25 cellular contexts compared by ENCODE assay signal in the genomic region with DNA sequence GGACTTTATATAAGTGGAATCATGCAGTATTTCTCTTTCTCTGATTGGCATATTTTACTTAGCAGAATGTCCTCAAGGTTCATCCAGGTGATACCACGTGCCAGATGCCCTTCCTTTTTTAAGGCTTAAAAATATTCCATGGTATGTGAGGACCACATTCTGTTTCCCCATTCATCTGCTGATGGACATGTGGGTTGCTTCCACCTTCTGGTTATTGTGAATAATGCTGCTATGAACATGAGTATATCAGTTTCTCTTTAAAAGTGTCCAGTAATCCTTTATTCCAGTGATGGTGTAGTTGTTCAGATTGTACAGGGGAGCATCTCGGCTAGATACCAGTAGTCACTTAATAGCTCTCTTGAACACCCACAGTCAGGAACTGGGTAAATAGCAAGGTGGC. TPM values are rescaled to one million over a fixed set of nuclear protein-coding genes. Genes with fewer than 3 reads are reported as not detected.
DNase-seq lines count a peak whose midpoint lies in the region; ATAC-seq and TF ChIP-seq lines count a peak whose summit lies in the region.
"Had no signal": no experiment of that assay in that cellular context is flagged by ENCODE, and none has a peak within 500 bp of the region (broad histone marks: within the 10 kb centered on the region; RNA-seq: fewer than 3 reads in every experiment).

No MANE protein-coding gene starts in this region.

- DNase-seq in HFF-Myc (ENCODE audit: extremely low read depth, low read depth) (no peak), SK-MEL-5 (ENCODE audit: low read depth, low spot score) (peak; percentile 9), epithelial cell of esophagus (ENCODE audit: low read depth) (no peak), osteocyte (ENCODE audit: extremely low spot score, unreplicated experiment) (no peak), foreskin melanocyte (no peak), ascending aorta (ENCODE audit: low spot score in 2 of 2) (no peak), T-helper 17 cell (no peak)
- DNase-seq: activated CD4-positive, alpha-beta T cell treated with anti-CD3 and anti-CD28 coated beads for 36 hours; activated effector memory CD4-positive, alpha-beta T cell treated with Interleukin-2 at 50 U/mL for 16 hours; amygdala; CD4-positive, alpha-beta T cell; cortex of kidney; DMS79 treated with DMSO at 0.1 percent for 48 hours; mesenchymal stem cell; MM.1S; NCI-H187 treated with DMSO at 0.1 percent for 48 hours; NCI-H446; SIG-M5; stimulated activated CD4-positive, alpha-beta T cell treated with anti-CD3 and anti-CD28 coated beads, Interleukin-15, amount 100 ng/mL, for 24 hours; stimulated activated naive CD8-positive, alpha-beta T cell treated with anti-CD3 and anti-CD28 coated beads, Interleukin-15, Interleukin-2, amounts not matched to agents 100 U/mL and 50 U/mL, for 24 hours; T-helper 9 cell; trophoblast cell had no signal

- no peaks in the 10 kb centered on the region for H3K9me3 ChIP-seq in ascending aorta
- no peaks in the 10 kb centered on the region for H3K9me3 ChIP-seq in T-helper 17 cell (ENCODE audit: control insufficient read depth, low read length, poor library complexity, severe bottlenecking)
- H3K9me3 ChIP-seq: HAP-1 had no signal

- peak; percentile 9 for TF ChIP-seq CTCF in HFF-Myc (IDR thresholded peaks at IDR 0.05; ENCODE audit: low read depth, low read length, missing control alignments)
- peak; percentile 28 for TF ChIP-seq CTCF in epithelial cell of esophagus (IDR thresholded peaks at IDR 0.05; ENCODE audit: insufficient read depth, low read depth, low read length, missing control alignments)
- TF ChIP-seq CTCF in osteocyte (IDR thresholded peaks at IDR 0.05), result peak; percentile 56
- TF ChIP-seq CTCF in ascending aorta (IDR thresholded peaks at IDR 0.05), result peak in 1 of 3 experiments; percentile 44

- in situ Hi-C loops in SK-MEL-5 (cut with HindIII; ENCODE audit: low pct_unique_long_range_greater_than_20kb, low sequenced_read_pairs), result no loop called here

- no peak overlapping the region for H3K27ac ChIP-seq in ascending aorta
- H3K27ac ChIP-seq: epithelial cell of prostate had no signal

- no peaks in the 10 kb centered on the region for H3K9me3 Mint-ChIP-seq in osteocyte (ENCODE audit: unreplicated experiment)
- H3K9me3 Mint-ChIP-seq: CD4-positive, alpha-beta T cell; natural killer cell treated with Interleukin-12 subunit alpha and Interleukin-12 subunit beta and Interleukin-15 and Interleukin-18, amount 100 ng/mL, for 72 hours had no signal

- H3K4me3 ChIP-seq in HFF-Myc (replicated peaks; ENCODE audit: low read depth, low read length) (no peak overlapping the region), epithelial cell of esophagus (ENCODE audit: low read length) (no peak overlapping the region), ascending aorta (no peak overlapping the region)
- H3K4me3 ChIP-seq: HAP-1 had no signal

- H3K27ac Mint-ChIP-seq in osteocyte (ENCODE audit: unreplicated experiment), result peak overlapping the region; percentile 65
- no peak overlapping the region for H3K27ac Mint-ChIP-seq in T-helper 17 cell
- H3K27ac Mint-ChIP-seq: activated CD4-positive, alpha-beta T cell treated with anti-CD3 and anti-CD28 coated beads for 36 hours; CD4-positive, alpha-beta T cell; natural killer cell treated with Interleukin-12 subunit alpha and Interleukin-12 subunit beta and Interleukin-15 and Interleukin-18, amount 100 ng/mL, for 72 hours had no signal

- H3K27me3 Mint-ChIP-seq in osteocyte (ENCODE audit: unreplicated experiment), result no peaks in the 10 kb centered on the region
- peaks cover 14% of the 10 kb centered on the region for H3K27me3 Mint-ChIP-seq in T-helper 17 cell
- H3K27me3 Mint-ChIP-seq: activated CD4-positive, alpha-beta T cell treated with anti-CD3 and anti-CD28 coated beads for 36 hours; CD4-positive, alpha-beta T cell had no signal

- H3K4me3 Mint-ChIP-seq in osteocyte (ENCODE audit: unreplicated experiment) (no peak overlapping the region), T-helper 17 cell (no peak overlapping the region)
- H3K4me3 Mint-ChIP-seq: activated CD4-positive, alpha-beta T cell treated with anti-CD3 and anti-CD28 coated beads for 36 hours; CD4-positive, alpha-beta T cell; natural killer cell treated with Interleukin-12 subunit alpha and Interleukin-12 subunit beta and Interleukin-15 and Interleukin-18, amount 100 ng/mL, for 72 hours had no signal

- no peaks in the 10 kb centered on the region for H3K27me3 ChIP-seq in ascending aorta

- no peak for ATAC-seq in T-helper 17 cell
- ATAC-seq: activated CD4-positive, alpha-beta T cell treated with anti-CD3 and anti-CD28 coated beads for 36 hours; natural killer cell treated with Interleukin-12 subunit alpha and Interleukin-12 subunit beta and Interleukin-15 and Interleukin-18, amount 100 ng/mL, for 72 hours; stimulated activated naive CD8-positive, alpha-beta T cell treated with anti-CD3 and anti-CD28 coated beads, Interleukin-15, Interleukin-2, amounts not matched to agents 100 U/mL and 50 U/mL, for 24 hours had no signal

- peaks cover 3 to 7% of the 10 kb centered on the region in 2 donors for H3K4me1 ChIP-seq in ascending aorta
- H3K4me1 ChIP-seq: HAP-1 had no signal

- intact Hi-C loops in ascending aorta (cut with DNase I), result no loop called here

- H3K36me3 ChIP-seq in ascending aorta, result no peaks in the 10 kb centered on the region
- H3K36me3 ChIP-seq: HAP-1 had no signal

- peaks cover 36% of the 10 kb centered on the region for H3K4me1 Mint-ChIP-seq in osteocyte (ENCODE audit: unreplicated experiment)
- H3K4me1 Mint-ChIP-seq in T-helper 17 cell, result peaks cover 8% of the 10 kb centered on the region

- H3K36me3 Mint-ChIP-seq in osteocyte (ENCODE audit: unreplicated experiment), result peaks cover 5% of the 10 kb centered on the region
- H3K36me3 Mint-ChIP-seq in T-helper 17 cell (ENCODE audit: low read depth), result no peaks in the 10 kb centered on the region
- H3K36me3 Mint-ChIP-seq: natural killer cell treated with Interleukin-12 subunit alpha and Interleukin-12 subunit beta and Interleukin-15 and Interleukin-18, amount 100 ng/mL, for 72 hours had no signal

RNA-seq across cellular contexts. Expression of gene ATG7, which starts 50.4 kb away (rescaled TPM):
- total RNA-seq in SK-MEL-5 (2014; rRNA removed; shearing (Covaris generic)), result 30.0 and 30.7 TPM in 2 replicates
- 40.8 and 44.6 TPM in 2 replicates for polyA plus RNA-seq in SK-MEL-5 (2015; cell fraction: cytosol; rRNA removed)
- 40.2 and 55.7 TPM in 2 replicates for polyA plus RNA-seq in SK-MEL-5 (2015; cell fraction: nucleus; rRNA removed)
- total RNA-seq in osteocyte (42.5 and 45.1 TPM in 2 replicates), ascending aorta (48.5 TPM), T-helper 17 cell (10 to 100 TPM; 34.0 to 36.9 TPM)
